1 cellular context compared by ENCODE assay signal in genomic region chr2:11446733-11447248, GRCh38.
TF ChIP-seq lines count a peak whose summit lies in the region.

No MANE protein-coding gene starts in this region.

TF ChIP-seq in HepG2, 621 proteins besides CTCF, POLR2A, EP300 and RAD21 (continued from another document):
- TF ChIP-seq LRRFIP1 (CRISPR knock-in tag; conservative IDR thresholded peaks at IDR 0.05) (no peak), MZF1 (CRISPR knock-in tag; IDR thresholded peaks at IDR 0.05; ENCODE audit: borderline replicate concordance) (no peak), NCOA2 (CRISPR knock-in tag; IDR thresholded peaks at IDR 0.05) (no peak), STAG1 (CRISPR knock-in tag; IDR thresholded peaks at IDR 0.05) (peak; percentile 98), ZSCAN25 (CRISPR knock-in tag; IDR thresholded peaks at IDR 0.05) (no peak), SMC3 (IDR thresholded peaks at IDR 0.05; ENCODE audit: low read length) (peak; percentile 91), ZMAT3 (CRISPR knock-in tag; conservative IDR thresholded peaks at IDR 0.05) (no peak), SAP130 (CRISPR knock-in tag; IDR thresholded peaks at IDR 0.05; ENCODE audit: low read depth) (peak; percentile 44), TFE3 (CRISPR knock-in tag; IDR thresholded peaks at IDR 0.05) (no peak), TCF7L2 (IDR thresholded peaks at IDR 0.05; ENCODE audit: low read depth, low read length) (no peak), ZNF883 (CRISPR knock-in tag; IDR thresholded peaks at IDR 0.05; ENCODE audit: not compliant biosample characterization) (peak; percentile 54), RXRA (CRISPR knock-in tag; IDR thresholded peaks at IDR 0.05) (peak; percentile 26; the same call in 1 of the 2 replicates), AKAP8 (CRISPR knock-in tag; IDR thresholded peaks at IDR 0.05) (no peak), ZNF687 (CRISPR knock-in tag; IDR thresholded peaks at IDR 0.05) (peak; percentile 53), STAT6 (CRISPR knock-in tag; IDR thresholded peaks at IDR 0.05; ENCODE audit: borderline replicate concordance) (no peak), EHMT2 (IDR thresholded peaks at IDR 0.05; ENCODE audit: borderline replicate concordance, low read depth, low read length) (no peak), ZNF124 (CRISPR knock-in tag; IDR thresholded peaks at IDR 0.05) (no peak), ZNF776 (CRISPR knock-in tag; IDR thresholded peaks at IDR 0.05) (no peak), RFX3 (CRISPR knock-in tag; IDR thresholded peaks at IDR 0.05) (no peak), HOXA5 (CRISPR knock-in tag; IDR thresholded peaks at IDR 0.05) (0 out of 2 replicates have a peak, but pooled peaks have one; percentile 36), YY1 (IDR thresholded peaks at IDR 0.05; ENCODE audit: insufficient read depth, insufficient replicate concordance, low read depth, low read length) (no peak), SNAPC5 (CRISPR knock-in tag; IDR thresholded peaks at IDR 0.05; ENCODE audit: borderline replicate concordance) (no peak), XRCC5 (optimal IDR thresholded peaks at IDR 0.05; ENCODE audit: low read length) (peak; percentile 30), MIER2 (CRISPR knock-in tag; IDR thresholded peaks at IDR 0.05) (0 out of 2 replicates have a peak, but pooled peaks have one; percentile 17), NFATC3 (CRISPR knock-in tag; IDR thresholded peaks at IDR 0.05) (no peak), MTA1 (CRISPR knock-in tag; IDR thresholded peaks at IDR 0.05; ENCODE audit: borderline replicate concordance) (no peak), FOXM1 (CRISPR knock-in tag; IDR thresholded peaks at IDR 0.05) (no peak), NFKB2 (CRISPR knock-in tag; IDR thresholded peaks at IDR 0.05; ENCODE audit: borderline replicate concordance) (peak; percentile 67; the same call in 1 of the 2 replicates), NRL (CRISPR knock-in tag; IDR thresholded peaks at IDR 0.05; ENCODE audit: borderline replicate concordance) (peak; percentile 45; the same call in 1 of the 2 replicates), TRIM24 (CRISPR knock-in tag; IDR thresholded peaks at IDR 0.05) (no peak), ZNF468 (CRISPR knock-in tag; IDR thresholded peaks at IDR 0.05) (0 out of 2 replicates have a peak, but pooled peaks have one; percentile 73), NFE2L1 (CRISPR knock-in tag; IDR thresholded peaks at IDR 0.05; ENCODE audit: borderline replicate concordance) (peak; percentile 50; the same call in 1 of the 2 replicates), ZNF441 (CRISPR knock-in tag; IDR thresholded peaks at IDR 0.05; ENCODE audit: borderline replicate concordance) (no peak), MXD4 (CRISPR knock-in tag; IDR thresholded peaks at IDR 0.05) (no peak), SKI (IDR thresholded peaks at IDR 0.05; ENCODE audit: partially characterized antibody) (no peak)
